8 cellular contexts compared by ENCODE assay signal in genomic region chr9:127578952-127579853, GRCh38. TPM values are rescaled to one million over a fixed set of nuclear protein-coding genes. Genes with fewer than 3 reads are reported as not detected.
DNase-seq lines count a peak whose midpoint lies in the region; ATAC-seq and TF ChIP-seq lines count a peak whose summit lies in the region.

No MANE protein-coding gene starts in this region.

- intact Hi-C loops in head of caudate nucleus (cut with DNase I), result no loop called here

- H3K4me3 ChIP-seq in parathyroid adenoma (ENCODE audit: low read depth, low read length), result no peak overlapping the region

- no peaks in the 10 kb centered on the region for H3K79me2 ChIP-seq in parathyroid adenoma

- peak overlapping the region; percentile 61 for H3K27ac ChIP-seq in parathyroid adenoma
- H3K27ac ChIP-seq in temporal lobe (ENCODE audit: low read depth, low read length), result peak overlapping the region; percentile 85

- peaks cover 3% of the 10 kb centered on the region for H3K4me1 ChIP-seq in parathyroid adenoma

- H3K36me3 Mint-ChIP-seq in activated naive CD8-positive, alpha-beta T cell treated with anti-CD3 and anti-CD28 coated beads, Interleukin-2, amount 10 ng/mL, durations not matched to agents 7 days and 5 days, result peaks cover 4% of the 10 kb centered on the region

- H3K4me1 Mint-ChIP-seq in activated naive CD8-positive, alpha-beta T cell treated with anti-CD3 and anti-CD28 coated beads, Interleukin-2, amount 10 ng/mL, durations not matched to agents 7 days and 5 days, result peaks cover 41% of the 10 kb centered on the region

- no peak overlapping the region for H3K9ac ChIP-seq in parathyroid adenoma

- no peaks in the 10 kb centered on the region for H3K9me3 ChIP-seq in parathyroid adenoma (ENCODE audit: control insufficient read depth, low read length)

- DNase-seq in DMS153 treated with DMSO at 0.1 percent for 48 hours (lab: John Stamatoyannopoulos, UW; ENCODE audit: unreplicated experiment) (peak; percentile 88), LoVo (ENCODE audit: low spot score) (peak; percentile 95), SW480 (ENCODE audit: low spot score) (peak; percentile 97), head of caudate nucleus (peak; percentile 51 to 95 (median 72))
- peak; percentile 78 for DNase-seq in activated naive CD8-positive, alpha-beta T cell treated with anti-CD3 and anti-CD28 coated beads, Interleukin-2, amount 10 ng/mL, durations not matched to agents 7 days and 5 days

- H3K27me3 ChIP-seq in parathyroid adenoma (ENCODE audit: control insufficient read depth, insufficient read depth, low read length), result no peaks in the 10 kb centered on the region

- POLR2A ChIA-PET in activated naive CD8-positive, alpha-beta T cell treated with anti-CD3 and anti-CD28 coated beads, Interleukin-2, amount 10 ng/mL, durations not matched to agents 7 days and 5 days (lab: Charles Lee), result interaction anchor here (1.0 to 4.0 kb wide), 7 partner anchors 9 to 155 kb away, joined by 3 to 30 read pairs (median 7); partner anchors contain the start of genes LRSAM1 and RPL12

- H3K27me3 Mint-ChIP-seq in activated naive CD8-positive, alpha-beta T cell treated with anti-CD3 and anti-CD28 coated beads, Interleukin-2, amount 10 ng/mL, durations not matched to agents 7 days and 5 days, result no peaks in the 10 kb centered on the region

- no peak overlapping the region for H3K4me2 ChIP-seq in parathyroid adenoma (ENCODE audit: low read length)

- H3K27ac Mint-ChIP-seq in activated naive CD8-positive, alpha-beta T cell treated with anti-CD3 and anti-CD28 coated beads, Interleukin-2, amount 10 ng/mL, durations not matched to agents 7 days and 5 days, result peak overlapping the region; percentile 90

- H3K36me3 ChIP-seq in parathyroid adenoma (ENCODE audit: control insufficient read depth, insufficient read depth, low read length), result no peaks in the 10 kb centered on the region

- peak; percentile 99 for ATAC-seq in activated naive CD8-positive, alpha-beta T cell treated with anti-CD3 and anti-CD28 coated beads, Interleukin-2, amount 10 ng/mL, durations not matched to agents 7 days and 5 days (ENCODE audit: low read depth)
- no peak for ATAC-seq in HG02763 (IDR thresholded peaks at IDR 0.05; ENCODE audit: unreplicated experiment)

- H3K4me3 Mint-ChIP-seq in activated naive CD8-positive, alpha-beta T cell treated with anti-CD3 and anti-CD28 coated beads, Interleukin-2, amount 10 ng/mL, durations not matched to agents 7 days and 5 days, result peak overlapping the region; percentile 76

- H2AFZ ChIP-seq in parathyroid adenoma, result peak overlapping the region; percentile 34

- no peaks in the 10 kb centered on the region for H3K9me3 Mint-ChIP-seq in activated naive CD8-positive, alpha-beta T cell treated with anti-CD3 and anti-CD28 coated beads, Interleukin-2, amount 10 ng/mL, durations not matched to agents 7 days and 5 days

- no peak for TF ChIP-seq CTCF in parathyroid adenoma (IDR thresholded peaks at IDR 0.05)

RNA-seq across cellular contexts. Expression of gene STXBP1, which starts 32.9 kb away (rescaled TPM):
- total RNA-seq in activated naive CD8-positive, alpha-beta T cell treated with anti-CD3 and anti-CD28 coated beads, Interleukin-2, amount 10 ng/mL, durations not matched to agents 7 days and 5 days, result 10 to 100 TPM; 19.8 to 21.7 TPM
- total RNA-seq in temporal lobe, result 93.9 TPM
